Comparison of ENCODE assay signal across 1 cellular context in genomic region chr2:191835539-191836350, GRCh38.
TF ChIP-seq lines count a peak whose summit lies in the region.

No MANE protein-coding gene starts in this region.

TF ChIP-seq in K562, 482 proteins besides CTCF, POLR2A, EP300 and RAD21 (continued from another document and continues in another):
- no peak for TF ChIP-seq IRF9 (tag; IDR thresholded peaks at IDR 0.05)
- TF ChIP-seq MBD2 (IDR thresholded peaks at IDR 0.05; ENCODE audit: borderline replicate concordance, low read depth), result no peak
- no peak for TF ChIP-seq HIVEP1 (CRISPR knock-in tag; IDR thresholded peaks at IDR 0.05)
- no peak for TF ChIP-seq MEIS2 (IDR thresholded peaks at IDR 0.05; ENCODE audit: partially characterized antibody)
- no peak for TF ChIP-seq PML (IDR thresholded peaks at IDR 0.05; ENCODE audit: low read length)
- no peak; a peak in 1 of 4 replicates for TF ChIP-seq NRF1 (conservative IDR thresholded peaks at IDR 0.05 in 1 of 2, IDR thresholded peaks at IDR 0.05 in 1 of 2)
- TF ChIP-seq PTBP1 (IDR thresholded peaks at IDR 0.05; ENCODE audit: low read depth, low read length), result no peak
- TF ChIP-seq ZFP91 (CRISPR knock-in tag; IDR thresholded peaks at IDR 0.05), result no peak
- TF ChIP-seq FOXP4 (CRISPR knock-in tag; IDR thresholded peaks at IDR 0.05; ENCODE audit: borderline replicate concordance), result no peak
- no peak; the same call in 1 of the 2 replicates for TF ChIP-seq SMARCE1 (IDR thresholded peaks at IDR 0.05)
- no peak for TF ChIP-seq SIN3B (IDR thresholded peaks at IDR 0.05; ENCODE audit: low read depth)
- no peak for TF ChIP-seq PTRF (tag; IDR thresholded peaks at IDR 0.05)
- peak in 1 of 2 experiments; percentile 71; a peak in 1 of 3 replicates for TF ChIP-seq CBX3 (IDR thresholded peaks at IDR 0.05; ENCODE audit: borderline replicate concordance in 1 of 2, low read length in 2 of 2)
- no peak for TF ChIP-seq NR2C2 (CRISPR knock-in tag; IDR thresholded peaks at IDR 0.05)
- TF ChIP-seq NR2C2 (tag; IDR thresholded peaks at IDR 0.05), result no peak
- no peak for TF ChIP-seq ZBTB1 (CRISPR knock-in tag; IDR thresholded peaks at IDR 0.05; ENCODE audit: borderline replicate concordance, low read depth)
- no peak for TF ChIP-seq MTA1 (IDR thresholded peaks at IDR 0.05; ENCODE audit: borderline replicate concordance)
- TF ChIP-seq, protein P1, sequence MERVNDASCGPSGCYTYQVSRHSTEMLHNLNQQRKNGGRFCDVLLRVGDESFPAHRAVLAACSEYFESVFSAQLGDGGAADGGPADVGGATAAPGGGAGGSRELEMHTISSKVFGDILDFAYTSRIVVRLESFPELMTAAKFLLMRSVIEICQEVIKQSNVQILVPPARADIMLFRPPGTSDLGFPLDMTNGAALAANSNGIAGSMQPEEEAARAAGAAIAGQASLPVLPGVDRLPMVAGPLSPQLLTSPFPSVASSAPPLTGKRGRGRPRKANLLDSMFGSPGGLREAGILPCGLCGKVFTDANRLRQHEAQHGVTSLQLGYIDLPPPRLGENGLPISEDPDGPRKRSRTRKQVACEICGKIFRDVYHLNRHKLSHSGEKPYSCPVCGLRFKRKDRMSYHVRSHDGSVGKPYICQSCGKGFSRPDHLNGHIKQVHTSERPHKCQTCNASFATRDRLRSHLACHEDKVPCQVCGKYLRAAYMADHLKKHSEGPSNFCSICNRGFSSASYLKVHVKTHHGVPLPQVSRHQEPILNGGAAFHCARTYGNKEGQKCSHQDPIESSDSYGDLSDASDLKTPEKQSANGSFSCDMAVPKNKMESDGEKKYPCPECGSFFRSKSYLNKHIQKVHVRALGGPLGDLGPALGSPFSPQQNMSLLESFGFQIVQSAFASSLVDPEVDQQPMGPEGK (CRISPR knock-in tag; IDR thresholded peaks at IDR 0.05; ENCODE audit: borderline replicate concordance), result no peak
- TF ChIP-seq NELFE (IDR thresholded peaks at IDR 0.05; ENCODE audit: insufficient read depth, insufficient read length), result no peak
- TF ChIP-seq MYBL2 (IDR thresholded peaks at IDR 0.05; ENCODE audit: low read depth), result no peak
- no peak for TF ChIP-seq MYBL2 (CRISPR knock-in tag; IDR thresholded peaks at IDR 0.05; ENCODE audit: borderline replicate concordance)
- no peak for TF ChIP-seq NFATC3 (IDR thresholded peaks at IDR 0.05)
- TF ChIP-seq PRDM10 (IDR thresholded peaks at IDR 0.05; ENCODE audit: partially characterized antibody), result peak; percentile 46
- no peak for TF ChIP-seq ARHGAP35 (IDR thresholded peaks at IDR 0.05; ENCODE audit: partially characterized antibody)
- no peak for TF ChIP-seq RFX1 (IDR thresholded peaks at IDR 0.05)
- TF ChIP-seq MCM5 (IDR thresholded peaks at IDR 0.05; ENCODE audit: low read depth), result no peak
- no peak for TF ChIP-seq SRSF7 (optimal IDR thresholded peaks at IDR 0.05; ENCODE audit: low read depth, low read length)
- TF ChIP-seq TARDBP (IDR thresholded peaks at IDR 0.05), result no peak
- TF ChIP-seq ZNF407 (IDR thresholded peaks at IDR 0.05; ENCODE audit: low read depth), result no peak
- no peak for TF ChIP-seq CC2D1A (IDR thresholded peaks at IDR 0.05)
- no peak for TF ChIP-seq SIX5 (IDR thresholded peaks at IDR 0.05; ENCODE audit: borderline replicate concordance in 1 of 2, insufficient read depth in 1 of 2, low read depth in 1 of 2, low read length in 2 of 2)
- no peak for TF ChIP-seq DDX20 (tag; IDR thresholded peaks at IDR 0.05; ENCODE audit: low read depth)
- no peak for TF ChIP-seq ZNF133 (CRISPR knock-in tag; IDR thresholded peaks at IDR 0.05)
- peak; percentile 12; the same call in 1 of the 2 replicates for TF ChIP-seq STAT5A (IDR thresholded peaks at IDR 0.05; ENCODE audit: borderline replicate concordance, low read length)
- no peak for TF ChIP-seq EWSR1 (IDR thresholded peaks at IDR 0.05; ENCODE audit: borderline replicate concordance, low read depth, partially characterized antibody)
- TF ChIP-seq ZNF561 (CRISPR knock-in tag; conservative IDR thresholded peaks at IDR 0.05), result no peak
- no peak for TF ChIP-seq THRAP3 (IDR thresholded peaks at IDR 0.05; ENCODE audit: borderline replicate concordance)
- TF ChIP-seq RAD51 (IDR thresholded peaks at IDR 0.05; ENCODE audit: borderline replicate concordance, low read depth), result no peak
- TF ChIP-seq KAT2B (IDR thresholded peaks at IDR 0.05; ENCODE audit: low read depth, low read length), result no peak
- TF ChIP-seq, protein P2, sequence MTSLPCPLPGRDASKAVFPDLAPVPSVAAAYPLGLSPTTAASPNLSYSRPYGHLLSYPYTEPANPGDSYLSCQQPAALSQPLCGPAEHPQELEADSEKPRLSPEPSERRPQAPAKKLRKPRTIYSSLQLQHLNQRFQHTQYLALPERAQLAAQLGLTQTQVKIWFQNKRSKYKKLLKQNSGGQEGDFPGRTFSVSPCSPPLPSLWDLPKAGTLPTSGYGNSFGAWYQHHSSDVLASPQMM (CRISPR knock-in tag; IDR thresholded peaks at IDR 0.05), result no peak
- TF ChIP-seq KHSRP (IDR thresholded peaks at IDR 0.05), result no peak
- TF ChIP-seq, protein P3, sequence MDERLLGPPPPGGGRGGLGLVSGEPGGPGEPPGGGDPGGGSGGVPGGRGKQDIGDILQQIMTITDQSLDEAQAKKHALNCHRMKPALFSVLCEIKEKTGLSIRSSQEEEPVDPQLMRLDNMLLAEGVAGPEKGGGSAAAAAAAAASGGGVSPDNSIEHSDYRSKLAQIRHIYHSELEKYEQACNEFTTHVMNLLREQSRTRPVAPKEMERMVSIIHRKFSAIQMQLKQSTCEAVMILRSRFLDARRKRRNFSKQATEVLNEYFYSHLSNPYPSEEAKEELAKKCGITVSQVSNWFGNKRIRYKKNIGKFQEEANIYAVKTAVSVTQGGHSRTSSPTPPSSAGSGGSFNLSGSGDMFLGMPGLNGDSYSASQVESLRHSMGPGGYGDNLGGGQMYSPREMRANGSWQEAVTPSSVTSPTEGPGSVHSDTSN (CRISPR knock-in tag; IDR thresholded peaks at IDR 0.05; ENCODE audit: low read depth), result no peak
- TF ChIP-seq, protein P3 (tag; conservative IDR thresholded peaks at IDR 0.05; ENCODE audit: low read depth), result no peak
